Comparison of ENCODE assay signal across 27 cellular contexts in the genomic region with DNA sequence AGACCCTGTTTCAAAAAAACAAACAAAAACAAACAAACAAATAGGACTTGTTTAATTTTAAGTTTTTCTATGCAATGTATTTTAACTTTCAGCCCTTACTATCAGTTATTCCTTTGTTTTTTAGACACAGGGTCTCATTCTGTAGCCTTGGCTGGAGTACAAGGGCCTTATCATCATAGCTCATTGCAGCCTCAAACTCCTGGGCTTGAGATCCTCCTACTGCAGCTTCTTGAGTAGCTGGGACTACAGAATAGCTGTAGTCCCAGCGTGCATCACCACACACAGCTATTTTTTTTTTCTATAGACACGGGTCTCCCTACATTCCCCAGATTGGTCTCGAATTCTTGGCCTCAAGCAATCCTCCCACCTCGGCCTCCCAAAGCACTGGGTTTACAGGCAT. TPM values are rescaled to one million over a fixed set of nuclear protein-coding genes. Genes with fewer than 3 reads are reported as not detected.
DNase-seq lines count a peak whose midpoint lies in the region; ATAC-seq, FAIRE-seq and TF ChIP-seq lines count a peak whose summit lies in the region.
"Had no signal": no experiment of that assay in that cellular context is flagged by ENCODE, and none has a peak within 500 bp of the region (broad histone marks: within the 10 kb centered on the region; RNA-seq: fewer than 3 reads in every experiment).

No MANE protein-coding gene starts in this region.

- peaks cover 3% of the 10 kb centered on the region for H3K9me3 Mint-ChIP-seq in natural killer cell treated with Interleukin-12 subunit alpha and Interleukin-12 subunit beta and Interleukin-15 and Interleukin-18, amount 100 ng/mL, for 72 hours
- H3K9me3 Mint-ChIP-seq in T-helper 2 cell treated with Interferon-gamma antibody and Interleukin-4, amounts not matched to agents 5 μg/mL and 100 μg/mL, for 36 hours, result no peaks in the 10 kb centered on the region
- H3K9me3 Mint-ChIP-seq: CD4-positive, alpha-beta memory T cell had no signal

- 43% methylated on average over 4 of the region's 4 CpGs for whole genome bisulfite sequencing in K562 (ENCODE audit: insufficient coverage, low coverage, missing lambda C conversion rate)
- 48 to 89% methylated on average over 4 of the region's 4 CpGs for WGBS in testis, 2 donors
- 74 to 85% (median 83%) methylated on average over 4 of the region's 4 CpGs for WGBS in ovary, 3 donors

- H3K4me3 ChIP-seq in left ventricle myocardium inferior, result no peak overlapping the region
- no peak overlapping the region for H3K4me3 ChIP-seq in K562
- no peak overlapping the region for H3K4me3 ChIP-seq in testis
- H3K4me3 ChIP-seq in ovary, result no peak overlapping the region
- H3K4me3 ChIP-seq: GM12878, MG63, PC-9 had no signal

- H3K9me1 ChIP-seq in K562 (ENCODE audit: control insufficient read depth, insufficient read depth, low read length), result no peaks in the 10 kb centered on the region

- H3K27me3 ChIP-seq in left ventricle myocardium inferior (ENCODE audit: low read depth), result no peaks in the 10 kb centered on the region
- H3K27me3 ChIP-seq in K562 (ENCODE audit: control insufficient read depth in 2 of 2, insufficient read depth in 2 of 2, low read length in 2 of 2), result no peaks in the 10 kb centered on the region
- H3K27me3 ChIP-seq in testis, result no peaks in the 10 kb centered on the region
- H3K27me3 ChIP-seq in ovary, result no peaks in the 10 kb centered on the region
- H3K27me3 ChIP-seq: BE2C, MG63 had no signal

- in situ Hi-C loops in K562 (cut with MboI), result no loop called here

- no peak overlapping the region for H3K9ac ChIP-seq in K562 (ENCODE audit: insufficient read depth in 1 of 2, low read depth in 2 of 2, low read length in 2 of 2)

- BruUV-seq in K562 (replicated peaks; lab: Mats Ljungman, UMichigan), result no TSS peak

- H3K4me1 ChIP-seq in left ventricle myocardium inferior (peaks cover 69% of the 10 kb centered on the region), K562 (replicated peaks in 1 of 2; ENCODE audit: control insufficient read depth in 2 of 2, insufficient read depth in 2 of 2, low read length in 2 of 2) (peaks cover 0 to 22% of the 10 kb centered on the region in 2 experiments; a peak in 4 of 5 replicates), testis (peaks cover 22% of the 10 kb centered on the region), ovary (ENCODE audit: insufficient read depth) (peaks cover 5% of the 10 kb centered on the region)
- H3K4me1 ChIP-seq: BE2C had no signal

- H3K4me1 Mint-ChIP-seq in natural killer cell treated with Interleukin-12 subunit alpha and Interleukin-12 subunit beta and Interleukin-15 and Interleukin-18, amount 100 ng/mL, for 72 hours (ENCODE audit: low read depth in 2 of 2), result peaks cover 46 to 53% of the 10 kb centered on the region in 2 donors
- H3K4me1 Mint-ChIP-seq in T-helper 2 cell treated with Interferon-gamma antibody and Interleukin-4, amounts not matched to agents 5 μg/mL and 100 μg/mL, for 36 hours (ENCODE audit: low read depth), result peaks cover 22% of the 10 kb centered on the region

- POLR2A ChIA-PET in K562 (lab: Yijun Ruan, JAX), result interaction anchor here (1.0 kb wide), 1 partner anchor 10 kb away, joined by 4 read pairs; no protein-coding TSS in a partner anchor

- peaks cover 43% of the 10 kb centered on the region for H3K79me2 ChIP-seq in K562 (ENCODE audit: control insufficient read depth, insufficient read depth, low read length)

- no peak overlapping the region for H2AFZ ChIP-seq in K562 (ENCODE audit: low read depth, low read length)
- H2AFZ ChIP-seq: PC-9 had no signal

- H3K4me2 ChIP-seq in K562 (ENCODE audit: insufficient read depth, low read length), result no peak overlapping the region
- H3K4me2 ChIP-seq: PC-9 had no signal

- 0 out of 2 replicates have a peak, but pooled peaks cover 3% of the 10 kb centered on the region for H4K20me1 ChIP-seq in K562 (replicated peaks; ENCODE audit: control insufficient read depth, insufficient read depth, low read length)

- H3K9me3 ChIP-seq in left ventricle myocardium inferior (replicated peaks) (no peaks in the 10 kb centered on the region), K562 (replicated peaks; ENCODE audit: control insufficient read depth, insufficient read depth, low read depth, low read length) (no peaks in the 10 kb centered on the region), testis (no peaks in the 10 kb centered on the region), ovary (no peaks in the 10 kb centered on the region)
- H3K9me3 ChIP-seq: BE2C, Caco-2, MG63 had no signal

- TF ChIP-seq RAD21 in K562 (CRISPR knock-in tag; conservative IDR thresholded peaks at IDR 0.05 in 1 of 2, IDR thresholded peaks at IDR 0.05 in 1 of 2), result no peak

- TF ChIP-seq POLR2A in K562 (conservative IDR thresholded peaks at IDR 0.05), result no peak
- TF ChIP-seq POLR2A in testis (IDR thresholded peaks at IDR 0.05), result no peak
- no peak for TF ChIP-seq POLR2A in ovary (IDR thresholded peaks at IDR 0.05)

- peaks cover 4% of the 10 kb centered on the region for H3K36me3 Mint-ChIP-seq in natural killer cell treated with Interleukin-12 subunit alpha and Interleukin-12 subunit beta and Interleukin-15 and Interleukin-18, amount 100 ng/mL, for 72 hours
- H3K36me3 Mint-ChIP-seq in T-helper 2 cell treated with Interferon-gamma antibody and Interleukin-4, amounts not matched to agents 5 μg/mL and 100 μg/mL, for 36 hours (ENCODE audit: low read depth), result peaks cover 3% of the 10 kb centered on the region

- H3K27ac ChIP-seq in left ventricle myocardium inferior (replicated peaks) (peak overlapping the region; percentile 61), K562 (ENCODE audit: extremely low read depth, low read depth, low read length) (no peak overlapping the region), testis (peak overlapping the region in 1 of 2 donors; percentile 15), ovary (no peak overlapping the region)
- H3K27ac ChIP-seq: 22Rv1, PC-9 had no signal

- H3K4me3 Mint-ChIP-seq in natural killer cell treated with Interleukin-12 subunit alpha and Interleukin-12 subunit beta and Interleukin-15 and Interleukin-18, amount 100 ng/mL, for 72 hours, result no peak overlapping the region
- H3K4me3 Mint-ChIP-seq in T-helper 2 cell treated with Interferon-gamma antibody and Interleukin-4, amounts not matched to agents 5 μg/mL and 100 μg/mL, for 36 hours, result no peak overlapping the region

- CTCF ChIA-PET in K562 (lab: Yijun Ruan, JAX; ENCODE audit: low intra/inter-chr PET ratio), result no interaction called here

- no peak for ATAC-seq in left ventricle myocardium superior
- ATAC-seq in K562, result peak; percentile 76
- no peak for ATAC-seq in natural killer cell treated with Interleukin-12 subunit alpha and Interleukin-12 subunit beta and Interleukin-15 and Interleukin-18, amount 100 ng/mL, for 72 hours
- ATAC-seq in esophagus mucosa, result no peak
- ATAC-seq: Right ventricle myocardium inferior had no signal

- peak overlapping the region; percentile 62 to 86 for H3K27ac Mint-ChIP-seq in natural killer cell treated with Interleukin-12 subunit alpha and Interleukin-12 subunit beta and Interleukin-15 and Interleukin-18, amount 100 ng/mL, for 72 hours
- H3K27ac Mint-ChIP-seq in T-helper 2 cell treated with Interferon-gamma antibody and Interleukin-4, amounts not matched to agents 5 μg/mL and 100 μg/mL, for 36 hours, result no peak overlapping the region

- H3K36me3 ChIP-seq in left ventricle myocardium inferior, result peaks cover 9% of the 10 kb centered on the region
- H3K36me3 ChIP-seq in K562 (ENCODE audit: control insufficient read depth, insufficient read depth, low read length), result no peaks in the 10 kb centered on the region
- H3K36me3 ChIP-seq in testis (ENCODE audit: low read depth, missing control alignments), result no peaks in the 10 kb centered on the region
- H3K36me3 ChIP-seq in ovary, result no peaks in the 10 kb centered on the region
- H3K36me3 ChIP-seq: BE2C, MG63 had no signal

- no peaks in the 10 kb centered on the region for H3K27me3 Mint-ChIP-seq in natural killer cell treated with Interleukin-12 subunit alpha and Interleukin-12 subunit beta and Interleukin-15 and Interleukin-18, amount 100 ng/mL, for 72 hours
- H3K27me3 Mint-ChIP-seq in T-helper 2 cell treated with Interferon-gamma antibody and Interleukin-4, amounts not matched to agents 5 μg/mL and 100 μg/mL, for 36 hours (ENCODE audit: low read depth), result no peaks in the 10 kb centered on the region
- H3K27me3 Mint-ChIP-seq: CD4-positive, alpha-beta memory T cell had no signal

- DNase-seq in left ventricle myocardium inferior, result no peak
- DNase-seq in left ventricle myocardium superior, result no peak
- DNase-seq in K562 (ENCODE audit: extremely low read depth in 1 of 4, low spot score in 3 of 4), result peak in 1 of 4 experiments; percentile 43
- no peak for DNase-seq in natural killer cell treated with Interleukin-12 subunit alpha and Interleukin-12 subunit beta and Interleukin-15 and Interleukin-18, amount 100 ng/mL, for 72 hours (ENCODE audit: low spot score)
- DNase-seq in testis, result peak; percentile 64
- DNase-seq in ovary, result no peak
- DNase-seq in T-helper 2 cell treated with Interferon-gamma antibody and Interleukin-4, amounts not matched to agents 5 μg/mL and 100 μg/mL, for 36 hours (ENCODE audit: low spot score), result no peak
- DNase-seq: BE2C; Caco-2; CD4-positive, alpha-beta memory T cell; DMS 273 treated with DMSO at 0.1 percent for 48 hours; DMS79; EL; GDM1; HCEC 1CT; KG1; MG63; NCI-H2029; NCI-H446; NCI-H524 treated with DMSO at 0.1 percent for 48 hours; NCI-H82; PC-9 had no signal

- TF ChIP-seq EP300 in K562 (IDR thresholded peaks at IDR 0.05; ENCODE audit: low read length), result no peak
- no peak for TF ChIP-seq EP300 in ovary (IDR thresholded peaks at IDR 0.05)

- FAIRE-seq in K562 (lab: Jason Lieb, UNC), result peak; percentile 29
- FAIRE-seq: GM12878, H1 had no signal

- TF ChIP-seq CTCF in left ventricle myocardium inferior (IDR thresholded peaks at IDR 0.05; ENCODE audit: borderline replicate concordance) (no peak), K562 (IDR thresholded peaks at IDR 0.05 in 2 of 3, conservative IDR thresholded peaks at IDR 0.05 in 1 of 3; ENCODE audit: insufficient read depth in 2 of 3, low read depth in 1 of 3, low read length in 3 of 3) (no peak), testis (IDR thresholded peaks at IDR 0.05) (no peak), ovary (IDR thresholded peaks at IDR 0.05) (no peak)

- intact Hi-C loops in left ventricle myocardium inferior (cut with micrococcal nuclease), result no loop called here
- intact Hi-C loops in left ventricle myocardium superior (cut with micrococcal nuclease), result no loop called here
- intact Hi-C loops in K562 (cut with micrococcal nuclease), result no loop called here
- intact Hi-C loops in testis (cut with DNase I; ENCODE audit: low total_unique reads), result no loop called here
- intact Hi-C loops in ovary (cut with DNase I), result no loop called here

RNA-seq across cellular contexts. Expression of a gene that starts 44.5 kb away (rescaled TPM):
- total RNA-seq in left ventricle myocardium inferior (30.6 TPM), left ventricle myocardium superior (32.9 TPM), K562 (2014; rRNA removed) (10.7 and 11.1 TPM in 2 replicates), K562 (2014; rRNA removed; fragmentation: Illumina TruSeq; extraction: Trizol) (23.7 and 29.9 TPM in 2 replicates), K562 (2015; rRNA removed; fragmentation: Illumina TruSeq; extraction: Trizol) (22.8 and 23.6 TPM in 2 replicates), K562 (2021) (19.0 and 19.6 TPM in 2 replicates), testis (100 to 1,000 TPM; 116 to 125 TPM), ovary (10 to 100 TPM; 39.3 to 66.1 (median 55.0) TPM), esophagus mucosa (29.9 TPM)
- 28.0 and 175 TPM in 2 replicates for total RNA-seq in K562 (2011; cell fraction: chromatin; rRNA removed; ENCODE audit: low replicate concordance)
- total RNA-seq in K562 (2011; cell fraction: nucleolus; rRNA removed), result 9.2 and 13.8 TPM in 2 replicates
- 26.8 and 30.8 TPM in 2 replicates for total RNA-seq in K562 (2011; cell fraction: nucleoplasm; rRNA removed)
- polyA plus RNA-seq in K562 (2011; rRNA removed) (24.9 and 25.2 TPM in 2 replicates), K562 (2014; fragmentation: Illumina TruSeq; extraction: Trizol) (12.5 and 15.6 TPM in 2 replicates), K562 (2014; fragmentation: Nextera tagmentation; extraction: Ambion mirVana) (1 to 10 TPM; 3.1 to 4.1 TPM), K562 (2014; rRNA removed) (8.0 and 8.1 TPM in 2 replicates), testis (ENCODE audit: insufficient read depth, low read depth, low replicate concordance) (31.5 TPM), ovary (10 to 100 TPM; 12.0 to 19.6 TPM)
- 3.6 and 9.7 TPM in 2 replicates for polyA plus RNA-seq in K562 (2011; cell fraction: cytosol; rRNA removed)
- polyA plus RNA-seq in K562 (2011; cell fraction: nucleus; rRNA removed), result 9.5 and 18.1 TPM in 2 replicates
- 9.8 and 10.4 TPM in 2 replicates for polyA plus RNA-seq in K562 (2012)
- 61.7 and 92.1 TPM in 2 replicates for polyA minus RNA-seq in K562 (2011; rRNA and poly(A)+ RNA removed)
- polyA minus RNA-seq in K562 (2011; cell fraction: cytosol; rRNA and poly(A)+ RNA removed), result 12.8 and 14.2 TPM in 2 replicates
- 19.3 and 38.9 TPM in 2 replicates for polyA minus RNA-seq in K562 (2011; cell fraction: nucleus; rRNA and poly(A)+ RNA removed)
- 10 to 100 TPM; 25.7 to 37.3 TPM for total RNA-seq in natural killer cell treated with Interleukin-12 subunit alpha and Interleukin-12 subunit beta and Interleukin-15 and Interleukin-18, amount 100 ng/mL, for 72 hours
